12 cellular contexts compared by ENCODE assay signal in genomic region chr6:100296810-100297544, GRCh38.
A peak's percentile ranks its signal among the peaks of the same experiment; 100 is the strongest.
DNase-seq lines count a peak whose midpoint lies in the region; ATAC-seq, FAIRE-seq and TF ChIP-seq lines count a peak whose summit lies in the region.
"Had no signal": no experiment of that assay in that cellular context is flagged by ENCODE, and none has a peak within 500 bp of the region (broad histone marks: within the 10 kb centered on the region; RNA-seq: fewer than 3 reads in every experiment).

No MANE protein-coding gene starts in this region.

- CTCF ChIA-PET in BJ (lab: Yijun Ruan, JAX): interaction anchor here (0.5 kb wide), 1 partner anchor 173 kb away, joined by 3 read pairs; no protein-coding TSS in a partner anchor
- CTCF ChIA-PET in activated CD8-positive, alpha-beta memory T cell treated with anti-CD3 and anti-CD28 coated beads, Interleukin-2, amount 10 ng/mL, durations not matched to agents 7 days and 5 days (lab: Charles Lee): no interaction called here

- peaks cover 8% of the 10 kb centered on the region for H3K27me3 Mint-ChIP-seq in activated CD8-positive, alpha-beta memory T cell treated with anti-CD3 and anti-CD28 coated beads, Interleukin-2, amount 10 ng/mL, durations not matched to agents 7 days and 5 days

- TF ChIP-seq POLR2A in GM12891 (IDR thresholded peaks at IDR 0.05; ENCODE audit: low read depth, low read length): no peak

- no peaks in the 10 kb centered on the region for H3K36me3 ChIP-seq in BJ (ENCODE audit: control insufficient read depth, insufficient read depth, low read length)
- H3K36me3 ChIP-seq: lower lobe of right lung had no signal

- intact Hi-C loops in left ventricle myocardium superior (cut with micrococcal nuclease): no loop called here

- no peak overlapping the region for H3K27ac Mint-ChIP-seq in activated CD8-positive, alpha-beta memory T cell treated with anti-CD3 and anti-CD28 coated beads, Interleukin-2, amount 10 ng/mL, durations not matched to agents 7 days and 5 days
- H3K27ac Mint-ChIP-seq: activated B cell treated with CpG ODN at 0.5 μM for 24 hours; stimulated activated naive CD8-positive, alpha-beta T cell treated with anti-CD3 and anti-CD28 coated beads, Interleukin-15, Interleukin-2, amounts not matched to agents 100 ng/mL and 50 ng/mL, for 24 hours had no signal

- DNase-seq in BJ (ENCODE audit: low read depth): peak; percentile 86
- peak; percentile 49 for DNase-seq in LoVo (ENCODE audit: low spot score)
- DNase-seq in iris pigment epithelial cell (ENCODE audit: low read depth): peak; percentile 88
- no peak for DNase-seq in activated CD8-positive, alpha-beta memory T cell treated with anti-CD3 and anti-CD28 coated beads, Interleukin-2, amount 10 ng/mL, durations not matched to agents 7 days and 5 days
- DNase-seq in left ventricle myocardium superior: no peak
- DNase-seq in hypothalamus (lab: John Stamatoyannopoulos, UW): no peak
- no peak for DNase-seq in GM12891 (ENCODE audit: insufficient read length, low spot score)
- DNase-seq: activated B cell treated with CpG ODN at 0.5 μM for 24 hours; activated effector memory CD4-positive, alpha-beta T cell treated with anti-CD3 and anti-CD28 coated beads, Interleukin-2, amount 50 U/mL, for 16 hours; lower lobe of right lung had no signal

- no peak for ATAC-seq in activated CD8-positive, alpha-beta memory T cell treated with anti-CD3 and anti-CD28 coated beads, Interleukin-2, amount 10 ng/mL, durations not matched to agents 7 days and 5 days
- no peak for ATAC-seq in left ventricle myocardium superior
- ATAC-seq: lower lobe of right lung had no signal

- POLR2A ChIA-PET in BJ (lab: Charles Lee): no interaction called here

- no peaks in the 10 kb centered on the region for H3K9me3 Mint-ChIP-seq in activated CD8-positive, alpha-beta memory T cell treated with anti-CD3 and anti-CD28 coated beads, Interleukin-2, amount 10 ng/mL, durations not matched to agents 7 days and 5 days (ENCODE audit: low read depth)
- H3K9me3 Mint-ChIP-seq: activated B cell treated with CpG ODN at 0.5 μM for 24 hours; stimulated activated naive CD8-positive, alpha-beta T cell treated with anti-CD3 and anti-CD28 coated beads, Interleukin-15, Interleukin-2, amounts not matched to agents 100 ng/mL and 50 ng/mL, for 24 hours had no signal

- peak overlapping the region; percentile 32 for H3K27ac ChIP-seq in VCaP
- H3K27ac ChIP-seq: lower lobe of right lung had no signal

- TF ChIP-seq CTCF in BJ (IDR thresholded peaks at IDR 0.05; ENCODE audit: insufficient read depth, low read depth, low read length): no peak
- TF ChIP-seq CTCF in VCaP (conservative IDR thresholded peaks at IDR 0.05): no peak

- no peaks in the 10 kb centered on the region for H3K36me3 Mint-ChIP-seq in activated CD8-positive, alpha-beta memory T cell treated with anti-CD3 and anti-CD28 coated beads, Interleukin-2, amount 10 ng/mL, durations not matched to agents 7 days and 5 days

- H3K4me1 Mint-ChIP-seq in activated CD8-positive, alpha-beta memory T cell treated with anti-CD3 and anti-CD28 coated beads, Interleukin-2, amount 10 ng/mL, durations not matched to agents 7 days and 5 days: peaks cover 3% of the 10 kb centered on the region
- H3K4me1 Mint-ChIP-seq: activated B cell treated with CpG ODN at 0.5 μM for 24 hours had no signal

- no peaks in the 10 kb centered on the region for H3K27me3 ChIP-seq in BJ (ENCODE audit: control insufficient read depth, insufficient read depth, low read length)

- no peak overlapping the region for H3K4me3 ChIP-seq in BJ (ENCODE audit: low read depth, low read length)
- H3K4me3 ChIP-seq: lower lobe of right lung had no signal

- H3K4me3 Mint-ChIP-seq in activated CD8-positive, alpha-beta memory T cell treated with anti-CD3 and anti-CD28 coated beads, Interleukin-2, amount 10 ng/mL, durations not matched to agents 7 days and 5 days: no peak overlapping the region
- H3K4me3 Mint-ChIP-seq: activated B cell treated with CpG ODN at 0.5 μM for 24 hours; stimulated activated naive CD8-positive, alpha-beta T cell treated with anti-CD3 and anti-CD28 coated beads, Interleukin-15, Interleukin-2, amounts not matched to agents 100 ng/mL and 50 ng/mL, for 24 hours had no signal

- no peak for FAIRE-seq in GM12891 (lab: Jason Lieb, UNC)

TF ChIP-seq in GM12891, 5 proteins besides CTCF, POLR2A, EP300 and RAD21:
- TF ChIP-seq POLR2AphosphoS5 (IDR thresholded peaks at IDR 0.05; ENCODE audit: low read depth, low read length) (no peak), PAX5 (IDR thresholded peaks at IDR 0.05; ENCODE audit: insufficient read depth, low read length, severe bottlenecking) (no peak), POU2F2 (IDR thresholded peaks at IDR 0.05; ENCODE audit: low read depth, low read length) (no peak), SPI1 (IDR thresholded peaks at IDR 0.05; ENCODE audit: low read depth, low read length) (no peak), TAF1 (IDR thresholded peaks at IDR 0.05; ENCODE audit: low read depth, low read length) (no peak)

Comparison
In these comparisons a context has a peak if more than half of its experiments do, and no peak if none do; other contexts are left out.
1. DNase-seq: peak in BJ (single experiment), LoVo (single experiment) and iris pigment epithelial cell (single experiment); none in activated CD8-positive, alpha-beta memory T cell treated with anti-CD3 and anti-CD28 coated beads, Interleukin-2, amount 10 ng/mL, durations not matched to agents 7 days and 5 days (single experiment), left ventricle myocardium superior (single experiment), hypothalamus (0 of 51) and GM12891 (single experiment).